ENCODE assay signal across 10 cellular contexts in genomic region chr6:149628865-149629544, GRCh38. TPM values are rescaled to one million over a fixed set of nuclear protein-coding genes. Genes with fewer than 3 reads are reported as not detected.
DNase-seq lines count a peak whose midpoint lies in the region; ATAC-seq and TF ChIP-seq lines count a peak whose summit lies in the region.
"Had no signal": no experiment of that assay in that cellular context is flagged by ENCODE, and none has a peak within 500 bp of the region (broad histone marks: within the 10 kb centered on the region; RNA-seq: fewer than 3 reads in every experiment).

No MANE protein-coding gene starts in this region.

- peaks cover 27% of the 10 kb centered on the region for H3K36me3 Mint-ChIP-seq in activated naive CD8-positive, alpha-beta T cell treated with anti-CD3 and anti-CD28 coated beads, Interleukin-2, amount 50 U/mL, for 24 hours (ENCODE audit: low read depth)
- peaks cover 0 to 48% (median 14%) of the 10 kb centered on the region in 3 donors for H3K36me3 Mint-ChIP-seq in naive thymus-derived CD8-positive, alpha-beta T cell

- H3K4me1 Mint-ChIP-seq in activated naive CD8-positive, alpha-beta T cell treated with anti-CD3 and anti-CD28 coated beads, Interleukin-2, amount 50 U/mL, for 24 hours = peaks cover 11% of the 10 kb centered on the region
- peaks cover 0 to 10% (median 3%) of the 10 kb centered on the region in 4 donors for H3K4me1 Mint-ChIP-seq in naive thymus-derived CD8-positive, alpha-beta T cell
- H3K4me1 Mint-ChIP-seq: mesothelial cell of epicardium had no signal

- H3K27ac Mint-ChIP-seq in activated naive CD8-positive, alpha-beta T cell treated with anti-CD3 and anti-CD28 coated beads, Interleukin-2, amount 50 U/mL, for 24 hours = peak overlapping the region; percentile 39
- H3K27ac Mint-ChIP-seq in naive thymus-derived CD8-positive, alpha-beta T cell = peak overlapping the region in 5 of 10 donors; percentile 4 to 74 (median 48)
- H3K27ac Mint-ChIP-seq: mesothelial cell of epicardium had no signal

- POLR2A ChIA-PET in naive thymus-derived CD8-positive, alpha-beta T cell (lab: Charles Lee) = interaction anchor here (0.6 kb wide), 1 partner anchor 13 kb away, joined by 3 read pairs; no protein-coding TSS in a partner anchor

- TF ChIP-seq CTCF in GM12873 (IDR thresholded peaks at IDR 0.05; ENCODE audit: insufficient read depth, low read depth, low read length, missing control alignments) = peak; percentile 9

- H3K27me3 Mint-ChIP-seq in activated naive CD8-positive, alpha-beta T cell treated with anti-CD3 and anti-CD28 coated beads, Interleukin-2, amount 50 U/mL, for 24 hours = no peaks in the 10 kb centered on the region
- H3K27me3 Mint-ChIP-seq in naive thymus-derived CD8-positive, alpha-beta T cell = no peaks in the 10 kb centered on the region

- DNase-seq in activated naive CD8-positive, alpha-beta T cell treated with anti-CD3 and anti-CD28 coated beads, Interleukin-2, amount 50 U/mL, for 24 hours = no peak
- DNase-seq in epidermal melanocyte (ENCODE audit: insufficient read length, low spot score) (no peak), GOT3 (lab: John Stamatoyannopoulos, UW) (no peak), NCI-H2029 (lab: John Stamatoyannopoulos, UW) (no peak)
- DNase-seq in naive thymus-derived CD8-positive, alpha-beta T cell = no peak
- DNase-seq: stimulated activated CD4-positive, alpha-beta T cell treated with anti-CD3 and anti-CD28 coated beads, Interleukin-4, amount 100 ng/mL, for 24 hours had no signal

- H3K4me3 Mint-ChIP-seq in activated naive CD8-positive, alpha-beta T cell treated with anti-CD3 and anti-CD28 coated beads, Interleukin-2, amount 50 U/mL, for 24 hours = no peak overlapping the region
- no peak overlapping the region for H3K4me3 Mint-ChIP-seq in naive thymus-derived CD8-positive, alpha-beta T cell
- H3K4me3 Mint-ChIP-seq: mesothelial cell of epicardium had no signal

- no peaks in the 10 kb centered on the region for H3K9me3 Mint-ChIP-seq in activated naive CD8-positive, alpha-beta T cell treated with anti-CD3 and anti-CD28 coated beads, Interleukin-2, amount 50 U/mL, for 24 hours
- H3K9me3 Mint-ChIP-seq in naive thymus-derived CD8-positive, alpha-beta T cell = no peaks in the 10 kb centered on the region
- H3K9me3 Mint-ChIP-seq: mesothelial cell of epicardium had no signal

- peak; percentile 74 for ATAC-seq in GM19455 (IDR thresholded peaks at IDR 0.05; ENCODE audit: unreplicated experiment)
- peak; percentile 55 for ATAC-seq in HG03097 (IDR thresholded peaks at IDR 0.05; ENCODE audit: low FRiP score, unreplicated experiment)
- peak; percentile 49 for ATAC-seq in activated naive CD8-positive, alpha-beta T cell treated with anti-CD3 and anti-CD28 coated beads, Interleukin-2, amount 50 U/mL, for 24 hours
- no peak for ATAC-seq in naive thymus-derived CD8-positive, alpha-beta T cell

RNA-seq across cellular contexts. Expression of gene KATNA1, which starts 19.5 kb away (rescaled TPM):
- total RNA-seq in naive thymus-derived CD8-positive, alpha-beta T cell = 10 to 100 TPM; 16.2 to 16.6 TPM
- polyA plus RNA-seq in naive thymus-derived CD8-positive, alpha-beta T cell = 10 to 100 TPM; 17.3 to 24.9 (median 18.9) TPM

Comparison
In these comparisons a context has a peak if more than half of its experiments do, and no peak if none do; other contexts are left out.
1. ATAC-seq: peak in GM19455 (single experiment), HG03097 (single experiment) and activated naive CD8-positive, alpha-beta T cell treated with anti-CD3 and anti-CD28 coated beads, Interleukin-2, amount 50 U/mL, for 24 hours (single experiment); none in naive thymus-derived CD8-positive, alpha-beta T cell (0 of 2).